25 cellular contexts compared by ENCODE assay signal in the genomic region with DNA sequence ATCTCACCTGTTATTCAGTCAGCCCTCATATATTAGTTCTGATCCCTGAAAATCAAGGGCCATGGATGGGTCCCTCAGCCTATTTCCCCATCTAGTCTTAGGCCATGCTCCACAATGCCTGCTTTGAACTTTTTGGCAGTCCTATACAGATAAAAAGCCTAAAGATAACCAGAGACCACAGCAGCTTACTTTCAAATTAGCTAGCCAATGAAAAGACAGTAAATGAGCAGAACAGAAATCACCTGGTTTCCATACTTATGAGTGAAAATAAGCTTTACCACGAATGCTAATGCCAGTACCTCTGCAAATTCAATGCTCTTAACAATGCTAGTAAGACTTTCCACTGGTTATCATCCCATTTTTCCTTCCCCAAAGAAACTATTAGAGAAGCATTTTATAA.
"Had no signal": no experiment of that assay in that cellular context is flagged by ENCODE, and none has a peak within 500 bp of the region (broad histone marks: within the 10 kb centered on the region; RNA-seq: fewer than 3 reads in every experiment).

No MANE protein-coding gene starts in this region.

- H3K27ac ChIP-seq: ascending aorta, body of pancreas, coronary artery, SK-N-MC, WERI-Rb-1 had no signal

- H3K4me3 ChIP-seq: ascending aorta, body of pancreas, coronary artery, SK-N-MC had no signal

- FAIRE-seq: bronchial epithelial cell had no signal

- H3K27ac Mint-ChIP-seq: activated CD8-positive, alpha-beta T cell treated with anti-CD3 and anti-CD28 coated beads, Interleukin-2, amount 10 ng/mL, durations not matched to agents 7 days and 5 days; activated naive CD4-positive, alpha-beta T cell treated with anti-CD3 and anti-CD28 coated beads, Interleukin-2, amount 50 U/mL, for 72 hours; activated naive CD8-positive, alpha-beta T cell treated with anti-CD3 and anti-CD28 coated beads, Interleukin-2, amount 50 U/mL, for 24 hours; activated T-cell treated with anti-CD3 and anti-CD28 coated beads, Interleukin-2, amount 50 U/mL, for 24 hours; activated T-helper 1 cell treated with anti-CD3 and anti-CD28 coated beads, Interleukin-12 subunit alpha, Interleukin-12 subunit beta, Interleukin-2, Interleukin-4 antibody, amounts not matched to agents 30 ng/mL and 10 ng/mL and 1 ng/mL, durations not matched to agents 14 hours and 24 hours and 36 hours; T-cell had no signal

- H3K9me3 ChIP-seq: ascending aorta, body of pancreas had no signal

- H3K4me1 Mint-ChIP-seq: T-cell had no signal

- H3K36me3 Mint-ChIP-seq: activated naive CD4-positive, alpha-beta T cell treated with anti-CD3 and anti-CD28 coated beads, Interleukin-2, amount 50 U/mL, for 72 hours; T-cell had no signal

- H3K27me3 Mint-ChIP-seq: activated naive CD8-positive, alpha-beta T cell treated with anti-CD3 and anti-CD28 coated beads, Interleukin-2, amount 50 U/mL, for 24 hours had no signal

- ATAC-seq: activated CD4-positive, CD25-positive, alpha-beta regulatory T cell treated with anti-CD3 and anti-CD28 coated beads, Interleukin-2, amount 50 U/mL, for 24 hours; activated CD8-positive, alpha-beta T cell treated with anti-CD3 and anti-CD28 coated beads, Interleukin-2, amount 10 ng/mL, durations not matched to agents 7 days and 5 days; activated naive CD4-positive, alpha-beta T cell treated with anti-CD3 and anti-CD28 coated beads, Interleukin-2, amount 50 U/mL, for 72 hours; activated naive CD8-positive, alpha-beta T cell treated with anti-CD3 and anti-CD28 coated beads, Interleukin-2, amount 50 U/mL, for 24 hours; body of pancreas; Right ventricle myocardium inferior; T-cell had no signal

- H3K9me3 Mint-ChIP-seq: activated naive CD4-positive, alpha-beta T cell treated with anti-CD3 and anti-CD28 coated beads, Interleukin-2, amount 50 U/mL, for 72 hours; activated naive CD8-positive, alpha-beta T cell treated with anti-CD3 and anti-CD28 coated beads, Interleukin-2, amount 50 U/mL, for 24 hours; activated T-cell treated with anti-CD3 and anti-CD28 coated beads, Interleukin-2, amount 50 U/mL, for 24 hours; activated T-helper 1 cell treated with anti-CD3 and anti-CD28 coated beads, Interleukin-12 subunit alpha, Interleukin-12 subunit beta, Interleukin-2, Interleukin-4 antibody, amounts not matched to agents 30 ng/mL and 10 ng/mL and 1 ng/mL, durations not matched to agents 14 hours and 24 hours and 36 hours had no signal

- H3K36me3 ChIP-seq: ascending aorta, WERI-Rb-1 had no signal

- H3K4me3 Mint-ChIP-seq: activated CD8-positive, alpha-beta T cell treated with anti-CD3 and anti-CD28 coated beads, Interleukin-2, amount 10 ng/mL, durations not matched to agents 7 days and 5 days; activated naive CD8-positive, alpha-beta T cell treated with anti-CD3 and anti-CD28 coated beads, Interleukin-2, amount 50 U/mL, for 24 hours; activated T-cell treated with anti-CD3 and anti-CD28 coated beads, Interleukin-2, amount 50 U/mL, for 24 hours; activated T-helper 1 cell treated with anti-CD3 and anti-CD28 coated beads, Interleukin-12 subunit alpha, Interleukin-12 subunit beta, Interleukin-2, Interleukin-4 antibody, amounts not matched to agents 30 ng/mL and 10 ng/mL and 1 ng/mL, durations not matched to agents 14 hours and 24 hours and 36 hours; T-cell had no signal

- H3K4me1 ChIP-seq: ascending aorta, body of pancreas had no signal

- H3K27me3 ChIP-seq: ascending aorta, body of pancreas had no signal

- DNase-seq: activated CD4-positive, alpha-beta T cell treated with anti-CD3 and anti-CD28 coated beads for 4 hours; activated CD8-positive, alpha-beta T cell treated with anti-CD3 and anti-CD28 coated beads, Interleukin-2, amount 10 ng/mL, durations not matched to agents 7 days and 5 days; activated effector memory CD4-positive, alpha-beta T cell treated with Interleukin-2 at 50 U/mL for 16 hours; activated naive CD4-positive, alpha-beta T cell treated with Interleukin-2 at 50 U/mL for 16 hours; activated naive CD8-positive, alpha-beta T cell treated with anti-CD3 and anti-CD28 coated beads, Interleukin-2, amount 50 U/mL, for 24 hours; activated T-cell treated with anti-CD3 and anti-CD28 coated beads, Interleukin-2, amount 50 U/mL, for 24 hours; amniotic stem cell; body of pancreas; central memory CD4-positive, alpha-beta T cell; NCI-H1092; NCI-H1417; NCI-H2029; NCI-H2107; NCI-H2171 treated with DMSO at 0.1 percent for 48 hours; NCI-H345; T-cell; WERI-Rb-1 had no signal
